25 cellular contexts compared by ENCODE assay signal in genomic region chr5:99089822-99090549, GRCh38.
"Had no signal": no experiment of that assay in that cellular context is flagged by ENCODE, and none has a peak within 500 bp of the region (broad histone marks: within the 10 kb centered on the region; RNA-seq: fewer than 3 reads in every experiment).

No MANE protein-coding gene starts in this region.

- H3K36me3 Mint-ChIP-seq: activated naive CD4-positive, alpha-beta T cell treated with anti-CD3 and anti-CD28 coated beads, Interleukin-2, amount 50 U/mL, for 24 hours had no signal

- H3K4me1 Mint-ChIP-seq: central memory CD8-positive, alpha-beta T cell had no signal

- H3K9me3 Mint-ChIP-seq: activated naive CD4-positive, alpha-beta T cell treated with anti-CD3 and anti-CD28 coated beads, Interleukin-2, amount 50 U/mL, for 24 hours; central memory CD8-positive, alpha-beta T cell; T-helper 1 cell treated with Interleukin-12 subunit alpha and Interleukin-12 subunit beta and Interleukin-4 antibody, amounts not matched to agents 30 μg/mL and 1 μg/mL, for 36 hours had no signal

- H3K9me3 ChIP-seq: body of pancreas, SJCRH30 had no signal

- ATAC-seq: activated CD4-positive, CD25-positive, alpha-beta regulatory T cell treated with anti-CD3 and anti-CD28 coated beads, Interleukin-2, amount 50 U/mL, for 24 hours; activated CD8-positive, alpha-beta T cell treated with anti-CD3 and anti-CD28 coated beads, Interleukin-2, amount 10 ng/mL, durations not matched to agents 7 days and 5 days; body of pancreas; Panc1 had no signal

- H3K27ac ChIP-seq: body of pancreas, RWPE1, SJCRH30, WERI-Rb-1 had no signal

- H3K27me3 Mint-ChIP-seq: activated naive CD4-positive, alpha-beta T cell treated with anti-CD3 and anti-CD28 coated beads, Interleukin-2, amount 50 U/mL, for 24 hours had no signal

- H3K36me3 ChIP-seq: SJCRH30, WERI-Rb-1 had no signal

- H3K27ac Mint-ChIP-seq: activated CD8-positive, alpha-beta T cell treated with anti-CD3 and anti-CD28 coated beads, Interleukin-2, amount 10 ng/mL, durations not matched to agents 7 days and 5 days; activated naive CD4-positive, alpha-beta T cell treated with anti-CD3 and anti-CD28 coated beads, Interleukin-2, amount 50 U/mL, for 24 hours; T-helper 1 cell treated with Interleukin-12 subunit alpha and Interleukin-12 subunit beta and Interleukin-4 antibody, amounts not matched to agents 30 μg/mL and 1 μg/mL, for 36 hours had no signal

- H3K4me3 Mint-ChIP-seq: activated CD8-positive, alpha-beta T cell treated with anti-CD3 and anti-CD28 coated beads, Interleukin-2, amount 10 ng/mL, durations not matched to agents 7 days and 5 days; activated naive CD4-positive, alpha-beta T cell treated with anti-CD3 and anti-CD28 coated beads, Interleukin-2, amount 50 U/mL, for 24 hours; central memory CD8-positive, alpha-beta T cell; T-helper 1 cell treated with Interleukin-12 subunit alpha and Interleukin-12 subunit beta and Interleukin-4 antibody, amounts not matched to agents 30 μg/mL and 1 μg/mL, for 36 hours had no signal

- H3K27me3 ChIP-seq: body of pancreas, SJCRH30 had no signal

- DNase-seq: activated CD4-positive, alpha-beta T cell treated with anti-CD3 and anti-CD28 coated beads for 48 hours; activated CD4-positive, alpha-beta T cell treated with anti-CD3 and anti-CD28 coated beads, Interleukin-2, amount 50 U/mL, for 4 hours; activated CD8-positive, alpha-beta memory T cell treated with anti-CD3 and anti-CD28 coated beads, Interleukin-2, amount 50 U/mL, for 48 hours; activated CD8-positive, alpha-beta T cell treated with anti-CD3 and anti-CD28 coated beads, Interleukin-2, amount 10 ng/mL, durations not matched to agents 7 days and 5 days; activated T-cell treated with anti-CD3 and anti-CD28 coated beads, Interleukin-2, amount 50 U/mL, for 1 hour; aorta; body of pancreas; IMR-90; KG1; NCI-H1092; NCI-H1417 treated with DMSO at 0.1 percent for 48 hours; NCI-H1694 treated with DMSO at 0.1 percent for 48 hours; NCI-H2081; NCI-H526; NCI-H774; Right ventricle myocardium superior; SJCRH30; T-helper 9 cell; WERI-Rb-1 had no signal

- H3K4me3 ChIP-seq: body of pancreas, SJCRH30 had no signal

- H3K4me1 ChIP-seq: body of pancreas, SJCRH30 had no signal
